In genomic region chr10:84138478-84139125, GRCh38 we compare ENCODE assay signal across 1 cellular context.
TF ChIP-seq lines count a peak whose summit lies in the region.

No MANE protein-coding gene starts in this region.

TF ChIP-seq in WTC11, 78 proteins besides CTCF, POLR2A, EP300 and RAD21 (continued from another document):
- TF ChIP-seq ATF2 (CRISPR knock-in tag; IDR thresholded peaks at IDR 0.05; ENCODE audit: borderline replicate concordance, low read depth) (no peak), ZNF532 (CRISPR knock-in tag; IDR thresholded peaks at IDR 0.05; ENCODE audit: borderline replicate concordance) (no peak), ZNF416 (CRISPR knock-in tag; IDR thresholded peaks at IDR 0.05) (no peak), NR1H2 (CRISPR knock-in tag; IDR thresholded peaks at IDR 0.05) (no peak)
